ENCODE assay signal across 8 cellular contexts in genomic region chr2:60550151-60550983, GRCh38. TPM values are rescaled to one million over a fixed set of nuclear protein-coding genes. Genes with fewer than 3 reads are reported as not detected.
DNase-seq lines count a peak whose midpoint lies in the region; ATAC-seq, FAIRE-seq and TF ChIP-seq lines count a peak whose summit lies in the region.

No MANE protein-coding gene starts in this region.

- WGBS in mammary epithelial cell (ENCODE audit: low coverage, missing lambda C conversion rate), result 4% methylated on average over 22 of the region's 65 CpGs
- WGBS in small intestine, 3 donors, result 0 to 1% (median 1%) methylated on average over 60 to 65 of the region's 65 CpGs

- dilution Hi-C loops in mammary epithelial cell (cut with HindIII; ENCODE audit: low sequenced_read_pairs), result no loop called here

- CTCF ChIA-PET in mammary epithelial cell (lab: Charles Lee; ENCODE audit: low non-redundant PET), result interaction anchor here (0.6 to 0.7 kb wide), 9 partner anchors 50 to 1811 kb away, joined by 3 to 15 read pairs (median 6); no protein-coding TSS in a partner anchor

- peak; percentile 83 for TF ChIP-seq CTCF in 22Rv1 (IDR thresholded peaks at IDR 0.05)
- TF ChIP-seq CTCF in GM12874 (IDR thresholded peaks at IDR 0.05; ENCODE audit: insufficient read depth, low read depth, low read length), result peak; percentile 81
- TF ChIP-seq CTCF in mammary epithelial cell (conservative IDR thresholded peaks at IDR 0.05 in 1 of 2, IDR thresholded peaks at IDR 0.05 in 1 of 2; ENCODE audit: extremely low read depth in 1 of 2, insufficient read depth in 1 of 2, low read depth in 1 of 2, low read length in 2 of 2), result peak; percentile 65 to 86

- peaks cover 22% of the 10 kb centered on the region for H3K79me2 ChIP-seq in mammary epithelial cell (ENCODE audit: insufficient read depth, low read length)

- peaks cover 27% of the 10 kb centered on the region for H3K4me1 ChIP-seq in mammary epithelial cell (ENCODE audit: insufficient read depth, low read length)
- H3K4me1 ChIP-seq in small intestine (ENCODE audit: control insufficient read depth in 2 of 2, insufficient read depth in 1 of 2, low read depth in 1 of 2, low read length in 1 of 2), result peaks cover 2 to 4% of the 10 kb centered on the region in 2 donors

- BruUV-seq in mammary epithelial cell (replicated peaks; lab: Mats Ljungman, UMichigan), result no TSS peak

- in situ Hi-C loops in mammary epithelial cell (cut with MboI; ENCODE audit: low sequenced_read_pairs in 2 of 2), result no loop called here

- H3K4me3 ChIP-seq in SK-N-MC (peak overlapping the region; percentile 92), mammary epithelial cell (replicated peaks in 1 of 3; ENCODE audit: insufficient read depth in 1 of 3, low read depth in 2 of 3, low read length in 3 of 3) (peak overlapping the region; percentile 81 to 89 (median 83)), small intestine (ENCODE audit: low read depth in 1 of 2, low read length in 2 of 2) (peak overlapping the region; percentile 62 to 74)

- H3K27me3 ChIP-seq in mammary epithelial cell (ENCODE audit: insufficient read depth, low read length) (peaks cover 3% of the 10 kb centered on the region), small intestine (ENCODE audit: control insufficient read depth in 2 of 2, insufficient read depth in 2 of 2, low read length in 2 of 2) (peaks cover 0 to 10% of the 10 kb centered on the region in 2 donors)

- H3K27ac ChIP-seq in 22Rv1 (peak overlapping the region; percentile 70), SK-N-MC (no peak overlapping the region), mammary epithelial cell (ENCODE audit: insufficient read depth, low read depth, low read length) (peak overlapping the region; percentile 16), small intestine (ENCODE audit: low read depth in 1 of 2, low read length in 1 of 2) (peak overlapping the region; percentile 34 to 67)

- H3K9me3 ChIP-seq in SK-N-MC (ENCODE audit: low read depth, low read length), result no peaks in the 10 kb centered on the region
- no peaks in the 10 kb centered on the region for H3K9me3 ChIP-seq in mammary epithelial cell (replicated peaks; ENCODE audit: insufficient read depth, low read length)
- no peaks in the 10 kb centered on the region for H3K9me3 ChIP-seq in small intestine (ENCODE audit: control insufficient read depth, low read depth)

- H2AFZ ChIP-seq in mammary epithelial cell (ENCODE audit: low read depth, low read length), result peak overlapping the region; percentile 96

- FAIRE-seq in small intestine (lab: Jason Lieb, UNC), result no peak

- no peaks in the 10 kb centered on the region for H4K20me1 ChIP-seq in mammary epithelial cell (ENCODE audit: insufficient read depth, low read length)

- H3K36me3 ChIP-seq in SK-N-MC (ENCODE audit: insufficient read depth, low read length) (no peaks in the 10 kb centered on the region), mammary epithelial cell (ENCODE audit: insufficient read depth, low read length) (peaks cover 4% of the 10 kb centered on the region), small intestine (ENCODE audit: control insufficient read depth in 2 of 2, insufficient read depth in 2 of 2, low read length in 2 of 2) (no peaks in the 10 kb centered on the region)

- peak; percentile 90 for DNase-seq in NAMALWA (ENCODE audit: low spot score)
- DNase-seq in SK-N-MC (ENCODE audit: low read depth, low spot score), result no peak
- DNase-seq in mammary epithelial cell, result peak; percentile 81
- DNase-seq in iris pigment epithelial cell (ENCODE audit: low read depth), result peak; percentile 90
- DNase-seq in small intestine, result peak; percentile 92

- peak overlapping the region; percentile 98 for H3K4me2 ChIP-seq in mammary epithelial cell (ENCODE audit: insufficient read depth, low read depth, low read length)

- H3K9ac ChIP-seq in SK-N-MC (ENCODE audit: insufficient read length), result peak overlapping the region; percentile 49
- H3K9ac ChIP-seq in mammary epithelial cell (ENCODE audit: insufficient read depth, low read length), result peak overlapping the region; percentile 75

- ATAC-seq in HG02759 (IDR thresholded peaks at IDR 0.05; ENCODE audit: unreplicated experiment), result peak; percentile 53

- intact Hi-C loops in mammary epithelial cell (cut with micrococcal nuclease), result loop anchor here (1.0 to 5.0 kb wide), 11 partner anchors 53 to 1980 kb away; no protein-coding TSS in a partner anchor

RNA-seq across cellular contexts. Expression of gene BCL11A, which starts 3.1 kb away (rescaled TPM):
- 10 to 100 TPM in 1 of 2 donors, 1 to 10 TPM in 1; 8.5 to 12.7 TPM for total RNA-seq in mammary epithelial cell
- 2.7 TPM for polyA plus RNA-seq in mammary epithelial cell
- polyA minus RNA-seq in mammary epithelial cell, result 10.6 TPM
- polyA plus RNA-seq in small intestine, result 10 to 100 TPM in 2 of 3 donors, 1 to 10 TPM in 1; 2.2 to 17.2 (median 10.7) TPM
